ENCODE assay signal across 1 cellular context in genomic region chr1:41681331-41682136, GRCh38.
TF ChIP-seq lines count a peak whose summit lies in the region.

No MANE protein-coding gene starts in this region.

TF ChIP-seq in SK-N-SH, 30 proteins besides CTCF, POLR2A, EP300 and RAD21 (continued from another document):
- no peak for TF ChIP-seq RCOR1 (IDR thresholded peaks at IDR 0.05; ENCODE audit: low read length)
- TF ChIP-seq FOXJ3 (CRISPR knock-in tag; IDR thresholded peaks at IDR 0.05), result no peak
- no peak for TF ChIP-seq CHD2 (IDR thresholded peaks at IDR 0.05; ENCODE audit: low read length, partially characterized antibody)
- TF ChIP-seq USF1 (IDR thresholded peaks at IDR 0.05; ENCODE audit: borderline replicate concordance, low read depth), result no peak
- no peak for TF ChIP-seq ELF1 (IDR thresholded peaks at IDR 0.05)
- no peak for TF ChIP-seq TAF1 (IDR thresholded peaks at IDR 0.05; ENCODE audit: borderline replicate concordance, low read depth, low read length)
- TF ChIP-seq SIN3A (IDR thresholded peaks at IDR 0.05; ENCODE audit: borderline replicate concordance, low read depth, low read length), result no peak
- TF ChIP-seq SMC3 (IDR thresholded peaks at IDR 0.05; ENCODE audit: low read depth, low read length), result no peak
- TF ChIP-seq TEAD4 (IDR thresholded peaks at IDR 0.05; ENCODE audit: borderline replicate concordance, insufficient read depth), result no peak
- TF ChIP-seq EZH2phosphoT487 (IDR thresholded peaks at IDR 0.05; ENCODE audit: borderline replicate concordance, low read depth), result no peak
- no peak for TF ChIP-seq FOXM1 (IDR thresholded peaks at IDR 0.05; ENCODE audit: low read depth)
- no peak for TF ChIP-seq RXRA (IDR thresholded peaks at IDR 0.05; ENCODE audit: borderline replicate concordance, low read depth)
- TF ChIP-seq ZBTB33 (IDR thresholded peaks at IDR 0.05; ENCODE audit: borderline replicate concordance, low read depth), result no peak
- TF ChIP-seq JUND (IDR thresholded peaks at IDR 0.05), result no peak
- TF ChIP-seq, protein P1, sequence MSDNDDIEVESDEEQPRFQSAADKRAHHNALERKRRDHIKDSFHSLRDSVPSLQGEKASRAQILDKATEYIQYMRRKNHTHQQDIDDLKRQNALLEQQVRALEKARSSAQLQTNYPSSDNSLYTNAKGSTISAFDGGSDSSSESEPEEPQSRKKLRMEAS (IDR thresholded peaks at IDR 0.05; ENCODE audit: low read depth), result no peak
